Comparison of ENCODE assay signal across 8 cellular contexts in genomic region chr12:46268617-46269428, GRCh38. TPM values are rescaled to one million over a fixed set of nuclear protein-coding genes. Genes with fewer than 3 reads are reported as not detected.
DNase-seq lines count a peak whose midpoint lies in the region; ATAC-seq, FAIRE-seq and TF ChIP-seq lines count a peak whose summit lies in the region.

Gene SLC38A1 (minus strand): TSS chr12:46269043. CDS start chr12:46239800, 29,243 bp downstream.

- POLR2A ChIA-PET in endothelial cell of umbilical vein (lab: Charles Lee) = interaction anchor here (0.6 kb wide), 1 partner anchor 51 kb away, joined by 6 read pairs; no protein-coding TSS in a partner anchor

- H3K27ac ChIP-seq in endothelial cell of umbilical vein (ENCODE audit: insufficient read depth, low read depth, low read length) = peak within 1 kb of the TSS; percentile 82

- CTCF ChIA-PET in endothelial cell of umbilical vein (lab: Charles Lee) = interaction anchor here (1.0 to 1.4 kb wide), 5 partner anchors 31 to 715 kb away, joined by 3 to 6 read pairs (median 3); no protein-coding TSS in a partner anchor

- dilution Hi-C loops in endothelial cell of umbilical vein (cut with MboI; ENCODE audit: extremely low pct_ligation_motif_present, low sequenced_read_pairs) = no loop called here

- H3K4me2 ChIP-seq in endothelial cell of umbilical vein (ENCODE audit: insufficient read depth, low read length) = peak within 1 kb of the TSS; percentile 97

- no peak for TF ChIP-seq CTCF in endothelial cell of umbilical vein (IDR thresholded peaks at IDR 0.05; ENCODE audit: extremely low read depth in 1 of 2, insufficient read depth in 1 of 2, low read depth in 1 of 2, low read length in 2 of 2)

- H2AFZ ChIP-seq in endothelial cell of umbilical vein (ENCODE audit: low read depth, low read length) = peak within 1 kb of the TSS; percentile 46

- ATAC-seq in GM19395 (IDR thresholded peaks at IDR 0.05; ENCODE audit: unreplicated experiment) (peak; percentile 67), HG03521 (IDR thresholded peaks at IDR 0.05; ENCODE audit: unreplicated experiment) (peak; percentile 66)

- DNase-seq in CD1c-positive myeloid dendritic cell (ENCODE audit: extremely low spot score) (peak; percentile 74), NCI-H774 (lab: John Stamatoyannopoulos, UW) (peak; percentile 92), endothelial cell of umbilical vein (ENCODE audit: low read depth, low spot score) (peak; percentile 73)
- peak; percentile 64 to 68 (median 64) for DNase-seq in activated CD8-positive, alpha-beta memory T cell treated with anti-CD3 and anti-CD28 coated beads for 48 hours (ENCODE audit: low read depth in 2 of 3, low spot score in 2 of 3)
- DNase-seq in stimulated activated CD8-positive, alpha-beta memory T cell treated with anti-CD3 and anti-CD28 coated beads, Interleukin-4, amount 100 ng/mL, for 24 hours (ENCODE audit: low read depth) = peak; percentile 73

- no peaks in the 10 kb centered on the region for H3K9me1 ChIP-seq in endothelial cell of umbilical vein (replicated peaks; ENCODE audit: control insufficient read depth, extremely low read depth, insufficient read depth, low read length)

- TF ChIP-seq POLR2A in endothelial cell of umbilical vein (IDR thresholded peaks at IDR 0.05; ENCODE audit: low read depth, low read length) = peak; percentile 66

- H3K4me1 ChIP-seq in endothelial cell of umbilical vein (ENCODE audit: control insufficient read depth, extremely low read depth, insufficient read depth, low read length) (peaks cover 31% of the 10 kb centered on the region), mononuclear cell (ENCODE audit: insufficient read depth, low read length) (peaks cover 44% of the 10 kb centered on the region)

- intact Hi-C loops in endothelial cell of umbilical vein (cut with micrococcal nuclease) = loop anchor here (1.0 to 10.0 kb wide), 6 partner anchors 49 to 813 kb away; partner anchors contain the start of gene SLC38A2

- H3K36me3 ChIP-seq in endothelial cell of umbilical vein (ENCODE audit: control insufficient read depth in 2 of 2, extremely low read depth in 1 of 2, insufficient read depth in 2 of 2, low read length in 2 of 2) = no peaks in the 10 kb centered on the region

- peak; percentile 12 for FAIRE-seq in endothelial cell of umbilical vein (lab: Jason Lieb, UNC)

- H3K4me3 ChIP-seq in endothelial cell of umbilical vein (replicated peaks in 1 of 3; ENCODE audit: insufficient read depth in 1 of 3, low read depth in 1 of 3, low read length in 3 of 3) (peak within 1 kb of the TSS; percentile 59 to 85 (median 84)), mononuclear cell (ENCODE audit: low read length) (peak within 1 kb of the TSS; percentile 84)

- no peaks in the 10 kb centered on the region for H4K20me1 ChIP-seq in endothelial cell of umbilical vein (replicated peaks; ENCODE audit: control insufficient read depth, extremely low read depth, insufficient read depth, low read length)

- peaks cover 46% of the 10 kb centered on the region for H3K79me2 ChIP-seq in endothelial cell of umbilical vein (ENCODE audit: control insufficient read depth, insufficient read depth, low read length)

- H3K9ac ChIP-seq in endothelial cell of umbilical vein (replicated peaks; ENCODE audit: extremely low read depth, insufficient read depth, low read length) = peak within 1 kb of the TSS; percentile 95

- H3K9me3 ChIP-seq in endothelial cell of umbilical vein (replicated peaks; ENCODE audit: control insufficient read depth, insufficient read depth, low read length) (no peaks in the 10 kb centered on the region), mononuclear cell (ENCODE audit: low read depth, low read length) (no peaks in the 10 kb centered on the region)

- BruUV-seq in endothelial cell of umbilical vein (replicated peaks; lab: Mats Ljungman, UMichigan) = no TSS peak

- no peaks in the 10 kb centered on the region for H3K27me3 ChIP-seq in endothelial cell of umbilical vein (ENCODE audit: control insufficient read depth in 2 of 2, insufficient read depth in 2 of 2, low read length in 2 of 2)
- no peaks in the 10 kb centered on the region for H3K27me3 ChIP-seq in mononuclear cell (ENCODE audit: insufficient read depth, low read length)

TF ChIP-seq in endothelial cell of umbilical vein, 7 proteins besides CTCF, POLR2A, EP300 and RAD21:
- TF ChIP-seq MYC (IDR thresholded peaks at IDR 0.05; ENCODE audit: low read depth, low read length) (peak; percentile 33), MAX (IDR thresholded peaks at IDR 0.05; ENCODE audit: insufficient read depth, insufficient read length) (peak; percentile 48), JUN (IDR thresholded peaks at IDR 0.05; ENCODE audit: borderline replicate concordance, insufficient read depth, insufficient read length, low read depth) (no peak), POLR2AphosphoS5 (IDR thresholded peaks at IDR 0.05; ENCODE audit: insufficient read depth, low read depth, low read length) (peak; percentile 60), FOS (IDR thresholded peaks at IDR 0.05; ENCODE audit: borderline replicate concordance, insufficient read depth, low read length) (no peak)
TF ChIP-seq in endothelial cell of umbilical vein: peak in this region for 3.

RNA-seq across cellular contexts. Expression of gene SLC38A1, which starts in this region (rescaled TPM):
- total RNA-seq in endothelial cell of umbilical vein = 81.0 and 86.4 TPM in 2 replicates
- 17.2 and 23.6 TPM in 2 replicates for polyA plus RNA-seq in endothelial cell of umbilical vein
- 16.7 TPM in 2 replicates for polyA plus RNA-seq in endothelial cell of umbilical vein (2011; cell fraction: cytosol; rRNA removed)
- 30.9 and 38.9 TPM in 2 replicates for polyA plus RNA-seq in endothelial cell of umbilical vein (2011; cell fraction: nucleus; rRNA removed)
- polyA plus RNA-seq in endothelial cell of umbilical vein (2012) = 56.7 and 79.2 TPM in 2 replicates
- polyA minus RNA-seq in endothelial cell of umbilical vein = 76.5 and 103 TPM in 2 replicates
- 212 TPM for polyA minus RNA-seq in endothelial cell of umbilical vein (2011; cell fraction: cytosol; rRNA and poly(A)+ RNA removed)
- 70.3 and 93.2 TPM in 2 replicates for polyA minus RNA-seq in endothelial cell of umbilical vein (2011; cell fraction: nucleus; rRNA and poly(A)+ RNA removed)
- 308 TPM for total RNA-seq in mononuclear cell

Comparison
In these comparisons a context has a peak if more than half of its experiments do, and no peak if none do; other contexts are left out.
1. Peak in every context shown above with its lines: DNase-seq, ATAC-seq, H3K4me3 ChIP-seq and H3K27ac ChIP-seq.